In genomic region chr3:127164615-127165014, GRCh38 we compare ENCODE assay signal across 17 cellular contexts. TPM values are rescaled to one million over a fixed set of nuclear protein-coding genes. Genes with fewer than 3 reads are reported as not detected.
DNase-seq lines count a peak whose midpoint lies in the region; ATAC-seq and TF ChIP-seq lines count a peak whose summit lies in the region.
"Had no signal": no experiment of that assay in that cellular context is flagged by ENCODE, and none has a peak within 500 bp of the region (broad histone marks: within the 10 kb centered on the region; RNA-seq: fewer than 3 reads in every experiment).

No MANE protein-coding gene starts in this region.

- H3K23ac ChIP-seq in neuronal stem cell (ENCODE audit: low read depth, low read length, poor library complexity): no peak overlapping the region

- H3K79me1 ChIP-seq in neuronal stem cell (ENCODE audit: low read depth, low read length): peaks cover 3% of the 10 kb centered on the region

- H3K27me3 Mint-ChIP-seq in chondrocyte (ENCODE audit: low read depth): peaks cover 39% of the 10 kb centered on the region

- H2AK5ac ChIP-seq in neuronal stem cell (ENCODE audit: low read depth, low read length): no peak overlapping the region

- H2BK15ac ChIP-seq in neuronal stem cell (ENCODE audit: low read length): no peak overlapping the region

- no peak overlapping the region for H3K27ac Mint-ChIP-seq in chondrocyte (ENCODE audit: unreplicated experiment)
- H3K27ac Mint-ChIP-seq: CD8-positive, alpha-beta memory T cell; HFFc6 had no signal

- H3K4me1 ChIP-seq in neuronal stem cell (ENCODE audit: control insufficient read depth in 2 of 2, insufficient read depth in 1 of 2, low read depth in 1 of 2, low read length in 2 of 2): peaks cover 0 to 15% of the 10 kb centered on the region in 2 donors
- H3K4me1 ChIP-seq: BLaER1, Caco-2 had no signal

- no peak overlapping the region for H2BK120ac ChIP-seq in neuronal stem cell (ENCODE audit: low read depth, low read length)

- WGBS in neuronal stem cell (ENCODE audit: extremely low coverage in 2 of 2, insufficient read length in 2 of 2, insufficient replicate concordance in 1 of 2), 2 donors: no CpG with 5 or more reads among the region's 5 CpGs

- no peak overlapping the region for H2BK12ac ChIP-seq in neuronal stem cell (ENCODE audit: low read length)

- H3K4me1 Mint-ChIP-seq in chondrocyte (ENCODE audit: low read depth): no peaks in the 10 kb centered on the region
- H3K4me1 Mint-ChIP-seq: CD8-positive, alpha-beta memory T cell had no signal

- no peak overlapping the region for H4K91ac ChIP-seq in neuronal stem cell (ENCODE audit: low read depth, low read length, poor library complexity)

- H2BK5ac ChIP-seq in neuronal stem cell (ENCODE audit: low read length): no peak overlapping the region

- H3K36me3 Mint-ChIP-seq in chondrocyte (ENCODE audit: low read depth): no peaks in the 10 kb centered on the region
- H3K36me3 Mint-ChIP-seq: CD8-positive, alpha-beta memory T cell had no signal

- no peak overlapping the region for H2AFZ ChIP-seq in neuronal stem cell (ENCODE audit: low read length)

- ATAC-seq in GM19455 (IDR thresholded peaks at IDR 0.05; ENCODE audit: unreplicated experiment) (no peak), GM18502 (IDR thresholded peaks at IDR 0.05; ENCODE audit: poor library complexity, unreplicated experiment) (no peak)

- H3K4me3 ChIP-seq in neuronal stem cell (ENCODE audit: low read length in 2 of 2): no peak overlapping the region
- H3K4me3 ChIP-seq: BLaER1 had no signal

- no peak for TF ChIP-seq CTCF in chondrocyte (IDR thresholded peaks at IDR 0.05)

- peak; percentile 52 for DNase-seq in activated effector memory CD4-positive, alpha-beta T cell treated with anti-CD3 and anti-CD28 coated beads, Interleukin-2, amount 50 U/mL, for 16 hours
- no peak for DNase-seq in activated effector memory CD4-positive, alpha-beta T cell treated with Interleukin-2 at 50 U/mL for 16 hours
- DNase-seq in chondrocyte (ENCODE audit: low spot score): peak; percentile 68
- DNase-seq in neuronal stem cell (ENCODE audit: low spot score): no peak
- DNase-seq in hippocampal formation (lab: John Stamatoyannopoulos, UW): no peak
- DNase-seq: 8988T; AML-193; Caco-2; CD8-positive, alpha-beta memory T cell; DND-41; GDM1; HCEC 1CT; HFFc6 had no signal

- H3K14ac ChIP-seq in neuronal stem cell (ENCODE audit: low read length): peak overlapping the region; percentile 32

- H3K27me3 ChIP-seq in neuronal stem cell (ENCODE audit: control insufficient read depth in 3 of 3, insufficient read depth in 3 of 3, low read depth in 1 of 3, low read length in 3 of 3): no peaks in the 10 kb centered on the region
- H3K27me3 ChIP-seq: BLaER1 had no signal

- no peak overlapping the region for H3K4ac ChIP-seq in neuronal stem cell (ENCODE audit: low read length)

- H3K9ac ChIP-seq in neuronal stem cell (ENCODE audit: low read depth, low read length, poor library complexity): no peak overlapping the region
- H3K9ac ChIP-seq: BLaER1 had no signal

- no peaks in the 10 kb centered on the region for H3K9me3 ChIP-seq in neuronal stem cell (replicated peaks in 1 of 2; ENCODE audit: control insufficient read depth in 2 of 2, insufficient read depth in 1 of 2, low read depth in 1 of 2, low read length in 2 of 2)
- H3K9me3 ChIP-seq: BLaER1, Caco-2 had no signal

- H3K4me3 Mint-ChIP-seq in chondrocyte (ENCODE audit: unreplicated experiment): no peak overlapping the region
- H3K4me3 Mint-ChIP-seq: CD8-positive, alpha-beta memory T cell; HFFc6 had no signal

- peak overlapping the region; percentile 28 for H3K18ac ChIP-seq in neuronal stem cell (ENCODE audit: low read length)

- H4K8ac ChIP-seq in neuronal stem cell (ENCODE audit: low read depth, low read length): no peak overlapping the region

- no peaks in the 10 kb centered on the region for H3K36me3 ChIP-seq in neuronal stem cell (replicated peaks in 1 of 2; ENCODE audit: control insufficient read depth in 2 of 2, insufficient read depth in 2 of 2, low read length in 2 of 2)
- H3K36me3 ChIP-seq: BLaER1 had no signal

- H3K27ac ChIP-seq in neuronal stem cell (replicated peaks; ENCODE audit: low read length): no peak overlapping the region
- H3K27ac ChIP-seq: BLaER1 had no signal

- no peak overlapping the region for H3K4me2 ChIP-seq in neuronal stem cell (ENCODE audit: insufficient read depth, low read length, poor library complexity, severe bottlenecking)
- H3K4me2 ChIP-seq: BLaER1 had no signal

- H3K9me3 Mint-ChIP-seq in chondrocyte (ENCODE audit: low read depth): no peaks in the 10 kb centered on the region
- H3K9me3 Mint-ChIP-seq: CD8-positive, alpha-beta memory T cell; HFFc6 had no signal

RNA-seq across cellular contexts. Expression of gene PRR23E, which starts 28.3 kb away (rescaled TPM):
- not detected in 3 replicates for total RNA-seq in chondrocyte
- not detected for polyA plus RNA-seq in neuronal stem cell (2013, experiment 1 of 2)
- not detected for polyA plus RNA-seq in neuronal stem cell (2013, experiment 2 of 2)
- total RNA-seq: Caco-2; CD8-positive, alpha-beta memory T cell; H4; HFFc6 had no signal
- polyA plus RNA-seq: CD8-positive, alpha-beta memory T cell had no signal

Comparison
In these comparisons a context has a peak if more than half of its experiments do, and no peak if none do; other contexts are left out.
1. DNase-seq: peak in activated effector memory CD4-positive, alpha-beta T cell treated with anti-CD3 and anti-CD28 coated beads, Interleukin-2, amount 50 U/mL, for 16 hours (single experiment) and chondrocyte (single experiment); none in activated effector memory CD4-positive, alpha-beta T cell treated with Interleukin-2 at 50 U/mL for 16 hours (single experiment), neuronal stem cell (single experiment) and hippocampal formation (0 of 2).